In genomic region chr9:131397100-131397790, GRCh38 we compare ENCODE assay signal across 8 cellular contexts. TPM values are rescaled to one million over a fixed set of nuclear protein-coding genes. Genes with fewer than 3 reads are reported as not detected.
DNase-seq lines count a peak whose midpoint lies in the region; ATAC-seq, FAIRE-seq and TF ChIP-seq lines count a peak whose summit lies in the region.

No MANE protein-coding gene starts in this region.

- H3K4me3 Mint-ChIP-seq in Calu3 (ENCODE audit: low read depth, unreplicated experiment) (peak overlapping the region; percentile 83), neural progenitor cell (peak overlapping the region; percentile 95)

- no peak for FAIRE-seq in GM19239 (lab: Jason Lieb, UNC)

- peak overlapping the region in 1 of 2 donors; percentile 72 for H3K9ac ChIP-seq in duodenal mucosa (ENCODE audit: low read depth in 1 of 2, low read length in 2 of 2)
- peak overlapping the region; percentile 15 for H3K9ac ChIP-seq in neural progenitor cell

- H3K9me3 ChIP-seq in duodenal mucosa (ENCODE audit: control insufficient read depth in 1 of 2, low read length in 2 of 2) (no peaks in the 10 kb centered on the region), neural progenitor cell (ENCODE audit: low read depth) (no peaks in the 10 kb centered on the region)

- H3K79me2 ChIP-seq in neural progenitor cell (ENCODE audit: low read depth): peaks cover 80% of the 10 kb centered on the region

- peaks cover 71% of the 10 kb centered on the region for H3F3A ChIP-seq in neural progenitor cell (ENCODE audit: low read depth)

- no peaks in the 10 kb centered on the region for H3K27me3 ChIP-seq in duodenal mucosa (ENCODE audit: control insufficient read depth in 1 of 2, insufficient read depth in 2 of 2, low read length in 2 of 2)
- H3K27me3 ChIP-seq in neural progenitor cell: no peaks in the 10 kb centered on the region

- H3K9me3 Mint-ChIP-seq in Calu3 (ENCODE audit: low read depth, unreplicated experiment) (no peaks in the 10 kb centered on the region), neural progenitor cell (no peaks in the 10 kb centered on the region)

- no peak for TF ChIP-seq CTCF in Calu3 (IDR thresholded peaks at IDR 0.05; ENCODE audit: unreplicated experiment)
- TF ChIP-seq CTCF in neural progenitor cell (IDR thresholded peaks at IDR 0.05): no peak

- CTCF ChIA-PET in Calu3 (lab: Charles Lee): interaction anchor here (0.5 to 1.8 kb wide), 4 partner anchors 9 to 350 kb away, joined by 3 to 5 read pairs (median 4); no protein-coding TSS in a partner anchor

- H2AFZ ChIP-seq in neural progenitor cell (replicated peaks): no peak overlapping the region

- intact Hi-C loops in Calu3 (cut with micrococcal nuclease; ENCODE audit: unreplicated experiment): loop anchor here (2.0 to 5.0 kb wide), 2 partner anchors 26 to 50 kb away; no protein-coding TSS in a partner anchor

- H3K4me1 ChIP-seq in duodenal mucosa (ENCODE audit: control insufficient read depth in 1 of 2, insufficient read depth in 2 of 2, low read length in 2 of 2) (peaks cover 43 to 53% of the 10 kb centered on the region in 2 donors), neural progenitor cell (peaks cover 68% of the 10 kb centered on the region)

- H3K4me1 Mint-ChIP-seq in Calu3 (ENCODE audit: low read depth, unreplicated experiment): peaks cover 36% of the 10 kb centered on the region
- H3K4me1 Mint-ChIP-seq in neural progenitor cell: peaks cover 64% of the 10 kb centered on the region

- BruUV-seq in Calu3 (replicated peaks; lab: Mats Ljungman, UMichigan): no TSS peak

- peaks cover 76% of the 10 kb centered on the region for H4K20me1 ChIP-seq in neural progenitor cell (ENCODE audit: low read depth)

- ATAC-seq in GM21786 (IDR thresholded peaks at IDR 0.05; ENCODE audit: unreplicated experiment): no peak

- peak overlapping the region; percentile 98 for H3K4me2 ChIP-seq in neural progenitor cell

- no peak for DNase-seq in Calu3
- DNase-seq in NCI-H69 (lab: John Stamatoyannopoulos, UW): peak; percentile 52
- peak; percentile 47 for DNase-seq in neural progenitor cell (ENCODE audit: low spot score)
- no peak for DNase-seq in NCI-H2029 treated with DMSO at 0.1 percent for 48 hours (lab: John Stamatoyannopoulos, UW)
- no peak for DNase-seq in T-helper 9 cell
- DNase-seq in GM19239 (ENCODE audit: insufficient read length, low spot score): no peak

- no peaks in the 10 kb centered on the region for H3K36me3 ChIP-seq in duodenal mucosa (ENCODE audit: control insufficient read depth in 1 of 2, insufficient read depth in 2 of 2, low read length in 2 of 2)
- no peaks in the 10 kb centered on the region for H3K36me3 ChIP-seq in neural progenitor cell

- peaks cover 34% of the 10 kb centered on the region for H3K36me3 Mint-ChIP-seq in Calu3 (ENCODE audit: insufficient read depth, unreplicated experiment)
- peaks cover 3% of the 10 kb centered on the region for H3K36me3 Mint-ChIP-seq in neural progenitor cell

- H3K27me3 Mint-ChIP-seq in Calu3 (ENCODE audit: unreplicated experiment) (no peaks in the 10 kb centered on the region), neural progenitor cell (ENCODE audit: insufficient read depth, low read depth) (peaks cover 8% of the 10 kb centered on the region)

- H3K4me3 ChIP-seq in duodenal mucosa (ENCODE audit: low read depth in 1 of 2, low read length in 2 of 2): peak overlapping the region; percentile 49 to 51
- H3K4me3 ChIP-seq in neural progenitor cell: peak overlapping the region; percentile 100

- H3K27ac ChIP-seq in duodenal mucosa (ENCODE audit: low read depth, low read length) (no peak overlapping the region), neural progenitor cell (peak overlapping the region; percentile 19)

- H3K27ac Mint-ChIP-seq in Calu3 (ENCODE audit: unreplicated experiment) (peak overlapping the region; percentile 80), neural progenitor cell (peak overlapping the region; percentile 88)

RNA-seq across cellular contexts. Expression of gene PRRC2B, which starts 3.4 kb away (rescaled TPM):
- total RNA-seq in Calu3 (2022) (137 and 143 TPM in 2 replicates), neural progenitor cell (ENCODE audit: low replicate concordance) (139 and 148 TPM in 2 replicates)

Comparison
In these comparisons a context has a peak if more than half of its experiments do, and no peak if none do; other contexts are left out.
1. DNase-seq: peak in NCI-H69 (single experiment) and neural progenitor cell (single experiment); none in Calu3 (single experiment), NCI-H2029 treated with DMSO at 0.1 percent for 48 hours (single experiment), T-helper 9 cell (single experiment) and GM19239 (single experiment).